27 cellular contexts compared by ENCODE assay signal in the genomic region with DNA sequence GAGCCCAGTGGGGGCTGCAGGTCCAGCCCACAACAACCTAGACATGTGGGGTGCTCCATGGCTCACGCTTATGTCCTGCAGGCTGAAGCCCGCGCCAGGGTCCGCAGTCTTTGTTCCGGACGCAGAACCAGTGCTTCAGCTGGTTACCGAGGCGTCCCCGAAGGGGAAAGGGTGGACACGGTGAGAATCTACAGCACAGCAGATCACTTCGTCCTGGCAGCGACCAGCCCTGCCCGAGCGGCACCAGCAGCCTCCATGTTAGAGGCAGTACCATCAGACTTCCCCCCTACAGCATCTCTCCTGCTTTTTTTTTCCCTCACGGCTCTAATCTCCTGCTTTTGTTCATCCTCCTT.
"Had no signal": no experiment of that assay in that cellular context is flagged by ENCODE, and none has a peak within 500 bp of the region (broad histone marks: within the 10 kb centered on the region; RNA-seq: fewer than 3 reads in every experiment).

No MANE protein-coding gene starts in this region.

- H3K4me3 Mint-ChIP-seq: activated CD4-positive, alpha-beta T cell treated with anti-CD3 and anti-CD28 coated beads, Interleukin-2, amount 10 ng/mL, durations not matched to agents 7 days and 5 days; activated CD8-positive, alpha-beta T cell treated with anti-CD3 and anti-CD28 coated beads, Interleukin-2, amount 10 ng/mL, durations not matched to agents 7 days and 5 days; activated naive CD4-positive, alpha-beta T cell treated with anti-CD3 and anti-CD28 coated beads, Interleukin-2, amount 50 U/mL, for 24 hours; activated naive CD8-positive, alpha-beta T cell treated with anti-CD3 and anti-CD28 coated beads, Interleukin-2, amount 10 ng/mL, durations not matched to agents 7 days and 5 days; activated T-cell treated with anti-CD3 and anti-CD28 coated beads, Interleukin-2, amount 50 U/mL, for 24 hours; T-helper 1 cell treated with Interleukin-12 subunit alpha and Interleukin-12 subunit beta and Interleukin-4 antibody, amounts not matched to agents 30 μg/mL and 1 μg/mL, for 36 hours; T-helper 2 cell treated with Interferon-gamma antibody and Interleukin-4, amounts not matched to agents 5 μg/mL and 100 μg/mL, for 36 hours had no signal

- H3K4me3 ChIP-seq: ascending aorta, cardiac muscle cell, K562, PC-9 had no signal

- H3K36me3 ChIP-seq: ascending aorta, cardiac muscle cell had no signal

- H3K4me1 Mint-ChIP-seq: activated CD4-positive, alpha-beta T cell treated with anti-CD3 and anti-CD28 coated beads, Interleukin-2, amount 10 ng/mL, durations not matched to agents 7 days and 5 days; activated naive CD4-positive, alpha-beta T cell treated with anti-CD3 and anti-CD28 coated beads, Interleukin-2, amount 50 U/mL, for 24 hours; activated naive CD8-positive, alpha-beta T cell treated with anti-CD3 and anti-CD28 coated beads, Interleukin-2, amount 10 ng/mL, durations not matched to agents 7 days and 5 days had no signal

- H3K4me1 ChIP-seq: ascending aorta had no signal

- H3K27ac ChIP-seq: ascending aorta, cardiac muscle cell, PC-9, RWPE1 had no signal

- H3K4me2 ChIP-seq: PC-9 had no signal

- ATAC-seq: activated CD8-positive, alpha-beta T cell treated with anti-CD3 and anti-CD28 coated beads, Interleukin-2, amount 10 ng/mL, durations not matched to agents 7 days and 5 days; K562; Right ventricle myocardium inferior had no signal

- DNase-seq: activated CD4-positive, alpha-beta T cell treated with anti-CD3 and anti-CD28 coated beads, Interleukin-2, amount 10 ng/mL, durations not matched to agents 7 days and 5 days; activated CD4-positive, alpha-beta T cell treated with anti-CD3 and anti-CD28 coated beads, Interleukin-2, amount 50 U/mL, for 48 hours; activated CD8-positive, alpha-beta T cell treated with anti-CD3 and anti-CD28 coated beads, Interleukin-2, amount 10 ng/mL, durations not matched to agents 7 days and 5 days; activated gamma-delta T cell; activated naive CD4-positive, alpha-beta T cell treated with Interleukin-2 at 50 U/mL for 16 hours; activated naive CD8-positive, alpha-beta T cell treated with anti-CD3 and anti-CD28 coated beads, Interleukin-2, amount 10 ng/mL, durations not matched to agents 7 days and 5 days; activated T-cell treated with anti-CD3 and anti-CD28 coated beads, Interleukin-2, amount 50 U/mL, for 24 hours; amygdala; NCI-H1092 treated with DMSO at 0.1 percent for 48 hours; NCI-H1417; NCI-H187; NCI-H2029 treated with DMSO at 0.1 percent for 48 hours; NCI-H2107; NCI-H2171; NCI-H510A; NCI-H748 treated with DMSO at 0.1 percent for 48 hours; PC-9; SIG-M5 had no signal

- H3K27me3 ChIP-seq: ascending aorta, cardiac muscle cell had no signal

- H3K27ac Mint-ChIP-seq: activated CD4-positive, alpha-beta T cell treated with anti-CD3 and anti-CD28 coated beads, Interleukin-2, amount 10 ng/mL, durations not matched to agents 7 days and 5 days; activated CD8-positive, alpha-beta T cell treated with anti-CD3 and anti-CD28 coated beads, Interleukin-2, amount 10 ng/mL, durations not matched to agents 7 days and 5 days; activated naive CD4-positive, alpha-beta T cell treated with anti-CD3 and anti-CD28 coated beads, Interleukin-2, amount 50 U/mL, for 24 hours; activated naive CD8-positive, alpha-beta T cell treated with anti-CD3 and anti-CD28 coated beads, Interleukin-2, amount 10 ng/mL, durations not matched to agents 7 days and 5 days; activated T-cell treated with anti-CD3 and anti-CD28 coated beads, Interleukin-2, amount 50 U/mL, for 24 hours; activated T-helper 2 cell treated with anti-CD3 and anti-CD28 coated beads, Interferon-gamma antibody, Interleukin-2, Interleukin-4, amounts not matched to agents 10 μg/mL and 5 μg/mL and 100 μg/mL, durations not matched to agents 14 hours and 24 hours and 36 hours; T-helper 1 cell treated with Interleukin-12 subunit alpha and Interleukin-12 subunit beta and Interleukin-4 antibody, amounts not matched to agents 30 μg/mL and 1 μg/mL, for 36 hours; T-helper 2 cell treated with Interferon-gamma antibody and Interleukin-4, amounts not matched to agents 5 μg/mL and 100 μg/mL, for 36 hours had no signal

- H3K36me3 Mint-ChIP-seq: activated naive CD4-positive, alpha-beta T cell treated with anti-CD3 and anti-CD28 coated beads, Interleukin-2, amount 50 U/mL, for 24 hours; activated naive CD8-positive, alpha-beta T cell treated with anti-CD3 and anti-CD28 coated beads, Interleukin-2, amount 10 ng/mL, durations not matched to agents 7 days and 5 days had no signal

- H2AFZ ChIP-seq: PC-9 had no signal

- H3K9me3 ChIP-seq: ascending aorta had no signal

- H3K27me3 Mint-ChIP-seq: activated CD4-positive, alpha-beta T cell treated with anti-CD3 and anti-CD28 coated beads, Interleukin-2, amount 10 ng/mL, durations not matched to agents 7 days and 5 days; activated naive CD4-positive, alpha-beta T cell treated with anti-CD3 and anti-CD28 coated beads, Interleukin-2, amount 50 U/mL, for 24 hours; activated naive CD8-positive, alpha-beta T cell treated with anti-CD3 and anti-CD28 coated beads, Interleukin-2, amount 10 ng/mL, durations not matched to agents 7 days and 5 days; activated T-cell treated with anti-CD3 and anti-CD28 coated beads, Interleukin-2, amount 50 U/mL, for 24 hours had no signal
